Comparison of ENCODE assay signal across 16 cellular contexts in genomic region chr1:198197285-198197684, GRCh38. TPM values are rescaled to one million over a fixed set of nuclear protein-coding genes. Genes with fewer than 3 reads are reported as not detected.
DNase-seq lines count a peak whose midpoint lies in the region; ATAC-seq, FAIRE-seq and TF ChIP-seq lines count a peak whose summit lies in the region.
"Had no signal": no experiment of that assay in that cellular context is flagged by ENCODE, and none has a peak within 500 bp of the region (broad histone marks: within the 10 kb centered on the region; RNA-seq: fewer than 3 reads in every experiment).

No MANE protein-coding gene starts in this region.

- no peak overlapping the region for H3K56ac ChIP-seq in IMR-90 (ENCODE audit: extremely low read depth, insufficient read depth, low read length)

- no peaks in the 10 kb centered on the region for H3K27me3 ChIP-seq in CD4-positive, alpha-beta memory T cell (ENCODE audit: insufficient read depth, low read length)
- no peaks in the 10 kb centered on the region for H3K27me3 ChIP-seq in IMR-90 (ENCODE audit: control insufficient read depth, insufficient read depth, low read length)
- H3K27me3 ChIP-seq in naive thymus-derived CD4-positive, alpha-beta T cell (ENCODE audit: control insufficient read depth in 2 of 2, insufficient read depth in 2 of 2, low read length in 2 of 2): no peaks in the 10 kb centered on the region

- TF ChIP-seq POLR2A in A549 (IDR thresholded peaks at IDR 0.05; ENCODE audit: low read length) (no peak), IMR-90 (IDR thresholded peaks at IDR 0.05; ENCODE audit: low read depth, low read length) (no peak)

- no peak overlapping the region for H3K18ac ChIP-seq in IMR-90 (ENCODE audit: low read depth, low read length)

- no peaks in the 10 kb centered on the region for H3K36me3 ChIP-seq in CD4-positive, alpha-beta memory T cell (ENCODE audit: insufficient read depth, low read length)
- H3K36me3 ChIP-seq in IMR-90 (ENCODE audit: control insufficient read depth, insufficient read depth, low read length): no peaks in the 10 kb centered on the region
- no peaks in the 10 kb centered on the region for H3K36me3 ChIP-seq in naive thymus-derived CD4-positive, alpha-beta T cell (ENCODE audit: control insufficient read depth in 2 of 3, insufficient read depth in 3 of 3, low read length in 3 of 3)
- H3K36me3 ChIP-seq: HAP-1 had no signal

- intact Hi-C loops in CD4-positive, alpha-beta memory T cell (cut with micrococcal nuclease): no loop called here
- intact Hi-C loops in IMR-90 (cut with micrococcal nuclease): loop anchor here (2.0 kb wide), 1 partner anchor 24 kb away; no protein-coding TSS in a partner anchor
- intact Hi-C loops in naive thymus-derived CD4-positive, alpha-beta T cell (cut with micrococcal nuclease): loop anchor here in 1 of 2 donors (5.0 kb wide), 1 partner anchor 110 kb away; no protein-coding TSS in a partner anchor

- in situ Hi-C loops in IMR-90 (cut with MboI; ENCODE audit: low sequenced_read_pairs): no loop called here

- H3K4me1 Mint-ChIP-seq in CD4-positive, alpha-beta memory T cell: peaks cover 52 to 84% (median 70%) of the 10 kb centered on the region in 4 donors
- peaks cover 12% of the 10 kb centered on the region for H3K4me1 Mint-ChIP-seq in mesothelial cell of epicardium
- H3K4me1 Mint-ChIP-seq in naive thymus-derived CD4-positive, alpha-beta T cell: peaks cover 48 to 89% (median 80%) of the 10 kb centered on the region in 7 donors

- peaks cover 28% of the 10 kb centered on the region for H4K20me1 ChIP-seq in IMR-90 (ENCODE audit: insufficient read depth, low read length)

- no peak overlapping the region for H2BK120ac ChIP-seq in IMR-90 (ENCODE audit: low read depth, low read length)

- no peak for ATAC-seq in A549
- ATAC-seq in IMR-90 (ENCODE audit: low read depth): no peak
- ATAC-seq in naive thymus-derived CD4-positive, alpha-beta T cell: no peak
- no peak for ATAC-seq in HG02870 (IDR thresholded peaks at IDR 0.05; ENCODE audit: unreplicated experiment)

- TF ChIP-seq EP300 in A549 (IDR thresholded peaks at IDR 0.05): no peak

- H4K91ac ChIP-seq in IMR-90 (ENCODE audit: insufficient read depth, low read depth, low read length): no peak overlapping the region

- no peaks in the 10 kb centered on the region for H3K9me3 Mint-ChIP-seq in CD4-positive, alpha-beta memory T cell
- H3K9me3 Mint-ChIP-seq in mesothelial cell of epicardium: peaks cover 10% of the 10 kb centered on the region
- peaks cover 0 to 1% (median 0%) of the 10 kb centered on the region in 11 donors for H3K9me3 Mint-ChIP-seq in naive thymus-derived CD4-positive, alpha-beta T cell

- H3K4me2 ChIP-seq in A549 (no peak overlapping the region), IMR-90 (ENCODE audit: low read depth, low read length) (no peak overlapping the region)

- CTCF ChIA-PET in A549 (lab: Yijun Ruan, JAX): interaction anchor here (1.3 kb wide), 1 partner anchor 11 kb away, joined by 3 read pairs; no protein-coding TSS in a partner anchor
- CTCF ChIA-PET in CD4-positive, alpha-beta memory T cell (lab: Charles Lee; ENCODE audit: partially characterized antibody): no interaction called here
- CTCF ChIA-PET in IMR-90 (lab: Yijun Ruan, JAX): no interaction called here
- CTCF ChIA-PET in naive thymus-derived CD4-positive, alpha-beta T cell (lab: Charles Lee): interaction anchor here (0.7 kb wide), 1 partner anchor 37 kb away, joined by 3 read pairs; no protein-coding TSS in a partner anchor

- H2BK15ac ChIP-seq in IMR-90 (ENCODE audit: low read depth, low read length): no peak overlapping the region

- no peak overlapping the region for H2BK20ac ChIP-seq in IMR-90 (ENCODE audit: low read depth, low read length)

- peaks cover 9% of the 10 kb centered on the region; the same call in 1 of the 2 replicates for H3K9me1 ChIP-seq in IMR-90 (ENCODE audit: insufficient read depth, low read length)

- WGBS in A549 (ENCODE audit: missing lambda C conversion rate): 93% methylated on average over 1 of the region's 1 CpG
- WGBS in IMR-90 (ENCODE audit: extremely low coverage in 2 of 2, insufficient read length in 1 of 2), 2 experiments: no CpG with 5 or more reads among the region's 1 CpG

- H2AK5ac ChIP-seq in IMR-90 (ENCODE audit: low read depth, low read length): no peak overlapping the region

- H3K9me3 ChIP-seq in A549 (no peaks in the 10 kb centered on the region), IMR-90 (ENCODE audit: control insufficient read depth, insufficient read depth, low read length) (no peaks in the 10 kb centered on the region)
- H3K9me3 ChIP-seq in CD4-positive, alpha-beta memory T cell (ENCODE audit: control insufficient read depth in 1 of 2, low read length in 2 of 2): no peaks in the 10 kb centered on the region
- no peaks in the 10 kb centered on the region for H3K9me3 ChIP-seq in naive thymus-derived CD4-positive, alpha-beta T cell (ENCODE audit: control insufficient read depth in 2 of 3, low read length in 3 of 3)
- H3K9me3 ChIP-seq: HAP-1 had no signal

- dilution Hi-C loops in IMR-90 (cut with HindIII; ENCODE audit: low sequenced_read_pairs, unreplicated experiment): no loop called here

- H2BK5ac ChIP-seq in IMR-90 (ENCODE audit: low read depth, low read length, poor library complexity, severe bottlenecking): no peak overlapping the region

- H3K23ac ChIP-seq in IMR-90 (ENCODE audit: low read depth, low read length): no peak overlapping the region

- peaks cover 27 to 54% of the 10 kb centered on the region in 2 experiments for H3K79me1 ChIP-seq in IMR-90 (ENCODE audit: low read depth in 1 of 2, low read length in 2 of 2)

- H3K14ac ChIP-seq in IMR-90 (replicated peaks; ENCODE audit: low read depth, low read length): no peak overlapping the region

- peak overlapping the region in 4 of 7 donors; percentile 34 to 57 (median 46) for H3K27ac Mint-ChIP-seq in CD4-positive, alpha-beta memory T cell
- H3K27ac Mint-ChIP-seq in mesothelial cell of epicardium: peak overlapping the region; percentile 21
- H3K27ac Mint-ChIP-seq in naive thymus-derived CD4-positive, alpha-beta T cell: no peak overlapping the region

- H3K9ac ChIP-seq in IMR-90 (ENCODE audit: low read depth, low read length): no peak overlapping the region

- H2AK9ac ChIP-seq in IMR-90 (replicated peaks; ENCODE audit: low read depth, low read length, poor library complexity): no peak overlapping the region

- peaks cover 0 to under 1% of the 10 kb centered on the region in 2 donors for H3K36me3 Mint-ChIP-seq in CD4-positive, alpha-beta memory T cell
- H3K36me3 Mint-ChIP-seq in mesothelial cell of epicardium: peaks cover 12% of the 10 kb centered on the region
- peaks cover under 1 to 18% (median 1%) of the 10 kb centered on the region in 5 donors for H3K36me3 Mint-ChIP-seq in naive thymus-derived CD4-positive, alpha-beta T cell

- no peak overlapping the region for H4K5ac ChIP-seq in IMR-90 (ENCODE audit: low read depth, low read length)

- no peak for DNase-seq in A549 (ENCODE audit: low read depth in 1 of 2, low spot score in 1 of 2)
- DNase-seq in CD4-positive, alpha-beta memory T cell: no peak
- no peak for DNase-seq in IMR-90
- no peak for DNase-seq in mesothelial cell of epicardium (ENCODE audit: low spot score in 2 of 2, unreplicated experiment in 2 of 2)
- no peak for DNase-seq in pons (ENCODE audit: low spot score)
- no peak for DNase-seq in naive thymus-derived CD4-positive, alpha-beta T cell
- DNase-seq: Calu3, DMS79, EL, KBM-7 had no signal

- H3K4me1 ChIP-seq in A549 (no peaks in the 10 kb centered on the region), IMR-90 (ENCODE audit: control insufficient read depth, insufficient read depth, low read length) (peaks cover 4% of the 10 kb centered on the region)
- H3K4me1 ChIP-seq in CD4-positive, alpha-beta memory T cell (ENCODE audit: insufficient read depth, low read length): peaks cover 74% of the 10 kb centered on the region
- peaks cover 18 to 66% of the 10 kb centered on the region in 2 donors for H3K4me1 ChIP-seq in naive thymus-derived CD4-positive, alpha-beta T cell (ENCODE audit: control insufficient read depth in 2 of 2, insufficient read depth in 2 of 2, low read length in 2 of 2)

- TF ChIP-seq CTCF in A549 (IDR thresholded peaks at IDR 0.05) (no peak), IMR-90 (conservative IDR thresholded peaks at IDR 0.05; ENCODE audit: low read depth, low read length) (no peak), mesothelial cell of epicardium (IDR thresholded peaks at IDR 0.05; ENCODE audit: unreplicated experiment) (no peak)

- H3K27me3 Mint-ChIP-seq in CD4-positive, alpha-beta memory T cell: no peaks in the 10 kb centered on the region
- H3K27me3 Mint-ChIP-seq in mesothelial cell of epicardium (ENCODE audit: low read depth): no peaks in the 10 kb centered on the region
- no peaks in the 10 kb centered on the region for H3K27me3 Mint-ChIP-seq in naive thymus-derived CD4-positive, alpha-beta T cell

- H2AFZ ChIP-seq in IMR-90 (replicated peaks; ENCODE audit: low read length, poor library complexity): no peak overlapping the region

- FAIRE-seq in A549 (lab: Jason Lieb, UNC): no peak
- FAIRE-seq: G401.6, GM12891, H1 had no signal

- no peak overlapping the region for H3K27ac ChIP-seq in A549
- H3K27ac ChIP-seq in CD4-positive, alpha-beta memory T cell (ENCODE audit: low read depth, low read length): no peak overlapping the region
- no peak overlapping the region for H3K27ac ChIP-seq in IMR-90 (ENCODE audit: insufficient read depth, low read length)
- H3K27ac ChIP-seq in naive thymus-derived CD4-positive, alpha-beta T cell (ENCODE audit: low read depth, low read length): no peak overlapping the region

- no peak overlapping the region for H3K4ac ChIP-seq in IMR-90 (ENCODE audit: low read depth, low read length)

- POLR2A ChIA-PET in A549 (lab: Yijun Ruan, JAX) (no interaction called here), IMR-90 (lab: Charles Lee; ENCODE audit: unreplicated experiment) (no interaction called here)
- POLR2A ChIA-PET in CD4-positive, alpha-beta memory T cell (lab: Charles Lee; ENCODE audit: partially characterized antibody): interaction anchor here (1.0 to 2.5 kb wide), 3 partner anchors 9 to 31 kb away, joined by 3 to 7 read pairs (median 4); no protein-coding TSS in a partner anchor
- POLR2A ChIA-PET in naive thymus-derived CD4-positive, alpha-beta T cell (lab: Charles Lee): interaction anchor here (1.7 kb wide), 1 partner anchor 41 kb away, joined by 4 read pairs; the partner anchor contains the start of gene NEK7

- H3K4me3 ChIP-seq in A549: no peak overlapping the region
- no peak overlapping the region for H3K4me3 ChIP-seq in CD4-positive, alpha-beta memory T cell (ENCODE audit: low read length in 2 of 2)
- no peak overlapping the region for H3K4me3 ChIP-seq in IMR-90 (ENCODE audit: insufficient read depth, low read depth, low read length)
- no peak overlapping the region for H3K4me3 ChIP-seq in naive thymus-derived CD4-positive, alpha-beta T cell (ENCODE audit: low read length)
- H3K4me3 ChIP-seq: HAP-1 had no signal

- TF ChIP-seq RAD21 in A549 (conservative IDR thresholded peaks at IDR 0.05 in 1 of 2, IDR thresholded peaks at IDR 0.05 in 1 of 2) (no peak), IMR-90 (IDR thresholded peaks at IDR 0.05; ENCODE audit: low read length) (no peak)

- no peak overlapping the region for H3K4me3 Mint-ChIP-seq in CD4-positive, alpha-beta memory T cell
- H3K4me3 Mint-ChIP-seq in mesothelial cell of epicardium: no peak overlapping the region
- H3K4me3 Mint-ChIP-seq in naive thymus-derived CD4-positive, alpha-beta T cell: no peak overlapping the region
- H3K4me3 Mint-ChIP-seq: CD14-positive monocyte had no signal

- H4K8ac ChIP-seq in IMR-90 (ENCODE audit: low read depth in 2 of 2, low read length in 2 of 2): no peak overlapping the region

- no TSS peak for BruUV-seq in IMR-90 (replicated peaks; lab: Mats Ljungman, UMichigan)

RNA-seq across cellular contexts. Expression of gene NEK7, which starts 40.5 kb away (rescaled TPM):
- polyA plus RNA-seq in A549 (2011; rRNA removed) (62.9 and 66.9 TPM in 2 replicates), A549 (2017; fragmentation: RNase III; extraction: RNeasy Plus Mini Kit Qiagen cat#74134 plus additional on column Dnase treatment) (13.1 to 16.0 TPM (median 15.9 TPM) in 3 replicates), IMR-90 (2012; rRNA removed) (82.8 and 89.0 TPM in 2 replicates)
- 10.6 and 12.6 TPM in 2 replicates for polyA plus RNA-seq in A549 (2012; cell fraction: cytosol; rRNA removed)
- polyA plus RNA-seq in A549 (2012; cell fraction: nucleus; rRNA removed): 5.6 and 6.7 TPM in 2 replicates
- 28.0 and 34.1 TPM in 2 replicates for polyA minus RNA-seq in A549 (2011; rRNA and poly(A)+ RNA removed)
- 10 to 100 TPM; 56.9 to 63.8 TPM for total RNA-seq in CD4-positive, alpha-beta memory T cell
- 10 to 100 TPM; 53.5 to 57.6 TPM for polyA plus RNA-seq in CD4-positive, alpha-beta memory T cell
- total RNA-seq in IMR-90 (2012; rRNA removed) (297 and 467 TPM in 2 replicates), mesothelial cell of epicardium (58.3 to 63.2 TPM (median 61.6 TPM) in 3 replicates)
- 23.2 and 34.7 TPM in 2 replicates for polyA plus RNA-seq in IMR-90 (2012; cell fraction: cytosol; rRNA removed)
- polyA plus RNA-seq in IMR-90 (2012; cell fraction: nucleus; rRNA removed; ENCODE audit: low replicate concordance): 11.9 and 86.4 TPM in 2 replicates
- 10 to 100 TPM; 25.1 to 68.4 (median 61.3) TPM for total RNA-seq in naive thymus-derived CD4-positive, alpha-beta T cell
- 10 to 100 TPM; 28.8 to 30.4 TPM for polyA plus RNA-seq in naive thymus-derived CD4-positive, alpha-beta T cell

Comparison
In these comparisons a context has a peak if more than half of its experiments do, and no peak if none do; other contexts are left out.
1. H3K27ac Mint-ChIP-seq: peak in CD4-positive, alpha-beta memory T cell (4 of 7) and mesothelial cell of epicardium (single experiment); none in naive thymus-derived CD4-positive, alpha-beta T cell (0 of 9).
2. CTCF ChIA-PET loops: an anchor here in A549 (1.3 kb wide) and naive thymus-derived CD4-positive, alpha-beta T cell (0.7 kb wide); none called in CD4-positive, alpha-beta memory T cell and IMR-90.
3. POLR2A ChIA-PET loops: an anchor here in CD4-positive, alpha-beta memory T cell (1.0 to 2.5 kb wide) and naive thymus-derived CD4-positive, alpha-beta T cell (1.7 kb wide); none called in A549 and IMR-90.